In genomic region chr7:66725843-66726242, GRCh38 we compare ENCODE assay signal across 24 cellular contexts.
"Had no signal": no experiment of that assay in that cellular context is flagged by ENCODE, and none has a peak within 500 bp of the region (broad histone marks: within the 10 kb centered on the region; RNA-seq: fewer than 3 reads in every experiment).

No MANE protein-coding gene starts in this region.

- H3K9me3 ChIP-seq: colonic mucosa had no signal

- H3K4me3 ChIP-seq: colonic mucosa, coronary artery, dorsolateral prefrontal cortex, esophagus muscularis mucosa, esophagus squamous epithelium, gastrocnemius medialis, gastroesophageal sphincter, heart left ventricle, heart right ventricle had no signal

- H3K4me1 ChIP-seq: colonic mucosa, esophagus muscularis mucosa, foreskin keratinocyte, gastrocnemius medialis, gastroesophageal sphincter, heart left ventricle, heart right ventricle had no signal

- H3K27me3 ChIP-seq: colonic mucosa, dorsolateral prefrontal cortex, esophagus muscularis mucosa, esophagus squamous epithelium, foreskin keratinocyte, gastrocnemius medialis, gastroesophageal sphincter, heart left ventricle, heart right ventricle had no signal

- H3K27ac ChIP-seq: colonic mucosa, coronary artery, dorsolateral prefrontal cortex, epithelial cell of prostate, esophagus muscularis mucosa, foreskin keratinocyte, gastrocnemius medialis, gastroesophageal sphincter, heart left ventricle, heart right ventricle had no signal

- H3K4me3 Mint-ChIP-seq: dendritic cell treated with granulocyte-macrophage colony-stimulating factor and Interleukin-4, amounts not matched to agents 40 ng/mL and 50 ng/mL, for 4 days; effector memory CD8-positive, alpha-beta T cell; endodermal cell had no signal

- H3K27me3 Mint-ChIP-seq: dendritic cell treated with granulocyte-macrophage colony-stimulating factor and Interleukin-4, amounts not matched to agents 40 ng/mL and 50 ng/mL, for 4 days; effector memory CD8-positive, alpha-beta T cell had no signal

- H3K27ac Mint-ChIP-seq: dendritic cell treated with granulocyte-macrophage colony-stimulating factor and Interleukin-4, amounts not matched to agents 40 ng/mL and 50 ng/mL, for 4 days; effector memory CD8-positive, alpha-beta T cell; endodermal cell had no signal

- H3K36me3 ChIP-seq: colonic mucosa had no signal

- DNase-seq: colonic mucosa; cortex of kidney; dermis blood vessel endothelial cell; dorsolateral prefrontal cortex; effector CD4-positive, alpha-beta T cell; effector CD8-positive, alpha-beta T cell; effector memory CD4-positive, alpha-beta T cell; effector memory CD8-positive, alpha-beta T cell; endodermal cell; erythroblast; esophagus squamous epithelium; foreskin fibroblast; foreskin keratinocyte; foreskin melanocyte; gastrocnemius medialis; glutamatergic neuron; head of caudate nucleus; heart left ventricle; heart right ventricle had no signal

- H3K4me1 Mint-ChIP-seq: endodermal cell had no signal
